30 cellular contexts compared by ENCODE assay signal in the genomic region with DNA sequence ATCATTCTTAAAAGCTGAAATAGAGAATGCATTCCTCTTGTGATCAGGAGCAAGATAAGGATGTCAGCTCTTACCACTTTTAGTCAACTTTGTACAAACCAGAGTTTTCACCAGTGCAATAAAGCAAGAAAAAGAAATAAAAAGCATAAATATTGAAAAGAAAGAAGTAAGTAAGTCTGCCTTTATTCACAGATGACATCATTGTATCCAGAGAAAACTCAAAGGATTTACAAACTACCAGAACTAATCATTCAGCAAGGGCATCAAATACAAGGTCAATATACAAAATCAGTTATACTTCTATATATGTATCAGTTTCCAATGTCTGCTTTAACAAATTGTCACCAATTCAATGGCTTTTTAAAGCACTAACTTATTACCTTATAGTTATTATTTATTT. TPM values are rescaled to one million over a fixed set of nuclear protein-coding genes. Genes with fewer than 3 reads are reported as not detected.
"Had no signal": no experiment of that assay in that cellular context is flagged by ENCODE, and none has a peak within 500 bp of the region (broad histone marks: within the 10 kb centered on the region; RNA-seq: fewer than 3 reads in every experiment).

No MANE protein-coding gene starts in this region.

- DNase-seq: stimulated activated CD4-positive, alpha-beta T cell treated with anti-CD3 and anti-CD28 coated beads, Interleukin-2, amount 100 ng/mL, for 48 hours; stimulated activated CD4-positive, alpha-beta T cell treated with anti-CD3 and anti-CD28 coated beads, Interleukin-4, amount 100 ng/mL, for 1 hour; stimulated activated CD4-positive, alpha-beta T cell treated with anti-CD3 and anti-CD28 coated beads, Interleukin-4, amount 100 ng/mL, for 24 hours; stimulated activated CD4-positive, alpha-beta T cell treated with anti-CD3 and anti-CD28 coated beads, Interleukin-4, amount 100 ng/mL, for 4 hours; stimulated activated CD8-positive, alpha-beta memory T cell treated with anti-CD3 and anti-CD28 coated beads, Interleukin-4, amount 100 ng/mL, for 48 hours; stimulated activated naive B cell treated with anti-CD40 and anti-IgM and Interleukin-4, amounts not matched to agents 10 μg/mL and 1 μg/mL and 100 μg/mL, for 72 hours; stimulated activated naive CD4-positive, alpha-beta T cell; stimulated activated naive CD4-positive, alpha-beta T cell treated with Interleukin-2 at 50 U/mL for 16 hours; stimulated activated naive CD8-positive, alpha-beta T cell treated with anti-CD3 and anti-CD28 coated beads, Interleukin-15, amount 100 ng/mL, for 72 hours; stimulated activated naive CD8-positive, alpha-beta T cell treated with anti-CD3 and anti-CD28 coated beads, Interleukin-15, Interleukin-2, amounts not matched to agents 100 U/mL and 50 U/mL, for 24 hours; stomach; substantia nigra; testis; thyroid gland; tibial artery; transverse colon; upper lobe of left lung; upper lobe of right lung; uterus had no signal

- H3K4me3 ChIP-seq: stomach, suprapubic skin, testis, thoracic aorta, thyroid gland, tibial artery, tibial nerve, transverse colon, upper lobe of left lung, upper lobe of right lung, uterus, vagina had no signal

- H3K9me3 ChIP-seq: stomach, suprapubic skin, testis, thoracic aorta, thyroid gland, tibial artery, tibial nerve, transverse colon, upper lobe of left lung, upper lobe of right lung, uterus, vagina had no signal

- FAIRE-seq: urothelium cell line had no signal

- H3K27ac Mint-ChIP-seq: stimulated activated effector memory CD8-positive, alpha-beta T cell treated with anti-CD3 and anti-CD28 coated beads, Interleukin-12 subunit alpha, Interleukin-12 subunit beta, amount 100 ng/mL, for 72 hours; stimulated activated memory B cell treated with anti-CD40 and anti-IgM and Interleukin-4, amounts not matched to agents 10 μg/mL and 1 μg/mL and 100 μg/mL, for 72 hours; stimulated activated naive B cell treated with anti-CD40 and anti-IgM and Interleukin-4, amounts not matched to agents 10 μg/mL and 1 μg/mL and 100 μg/mL, for 72 hours; stimulated activated naive CD8-positive, alpha-beta T cell treated with anti-CD3 and anti-CD28 coated beads, Interleukin-15, amount 100 ng/mL, for 72 hours; stimulated activated naive CD8-positive, alpha-beta T cell treated with anti-CD3 and anti-CD28 coated beads, Interleukin-15, Interleukin-2, amounts not matched to agents 100 ng/mL and 50 ng/mL, for 24 hours; type B pancreatic cell had no signal

- H3K4me1 ChIP-seq: suprapubic skin, testis, upper lobe of right lung, uterus, vagina had no signal

- ATAC-seq: stimulated activated effector memory CD8-positive, alpha-beta T cell treated with anti-CD3 and anti-CD28 coated beads, Interleukin-12 subunit alpha, Interleukin-12 subunit beta, amount 100 ng/mL, for 72 hours; stimulated activated memory B cell treated with anti-CD40 and anti-IgM and Interleukin-4, amounts not matched to agents 10 μg/mL and 1 μg/mL and 100 μg/mL, for 72 hours; stimulated activated naive B cell treated with anti-CD40 and anti-IgM and Interleukin-4, amounts not matched to agents 10 μg/mL and 1 μg/mL and 100 μg/mL, for 72 hours; stimulated activated naive CD8-positive, alpha-beta T cell treated with anti-CD3 and anti-CD28 coated beads, Interleukin-15, amount 100 ng/mL, for 72 hours; stimulated activated naive CD8-positive, alpha-beta T cell treated with anti-CD3 and anti-CD28 coated beads, Interleukin-15, Interleukin-2, amounts not matched to agents 100 U/mL and 50 U/mL, for 24 hours; upper lobe of right lung had no signal

- H3K36me3 Mint-ChIP-seq: stimulated activated memory B cell treated with anti-CD40 and anti-IgM and Interleukin-4, amounts not matched to agents 10 μg/mL and 1 μg/mL and 100 μg/mL, for 72 hours; stimulated activated naive B cell treated with anti-CD40 and anti-IgM and Interleukin-4, amounts not matched to agents 10 μg/mL and 1 μg/mL and 100 μg/mL, for 72 hours; type B pancreatic cell had no signal

- H3K27ac ChIP-seq: stomach, suprapubic skin, testis, thoracic aorta, thyroid gland, tibial artery, tibial nerve, transverse colon, upper lobe of left lung, upper lobe of right lung, uterus, vagina had no signal

- H3K9me3 Mint-ChIP-seq: stimulated activated effector memory CD8-positive, alpha-beta T cell treated with anti-CD3 and anti-CD28 coated beads, Interleukin-12 subunit alpha, Interleukin-12 subunit beta, amount 100 ng/mL, for 72 hours; stimulated activated memory B cell treated with anti-CD40 and anti-IgM and Interleukin-4, amounts not matched to agents 10 μg/mL and 1 μg/mL and 100 μg/mL, for 72 hours; stimulated activated naive B cell treated with anti-CD40 and anti-IgM and Interleukin-4, amounts not matched to agents 10 μg/mL and 1 μg/mL and 100 μg/mL, for 72 hours; stimulated activated naive CD8-positive, alpha-beta T cell treated with anti-CD3 and anti-CD28 coated beads, Interleukin-15, amount 100 ng/mL, for 72 hours; stimulated activated naive CD8-positive, alpha-beta T cell treated with anti-CD3 and anti-CD28 coated beads, Interleukin-15, Interleukin-2, amounts not matched to agents 100 ng/mL and 50 ng/mL, for 24 hours; type B pancreatic cell had no signal

- H3K27me3 ChIP-seq: suprapubic skin, testis, thyroid gland, tibial nerve, transverse colon, upper lobe of left lung, upper lobe of right lung, uterus, vagina had no signal

- H3K27me3 Mint-ChIP-seq: stimulated activated memory B cell treated with anti-CD40 and anti-IgM and Interleukin-4, amounts not matched to agents 10 μg/mL and 1 μg/mL and 100 μg/mL, for 72 hours; stimulated activated naive B cell treated with anti-CD40 and anti-IgM and Interleukin-4, amounts not matched to agents 10 μg/mL and 1 μg/mL and 100 μg/mL, for 72 hours; stimulated activated naive CD8-positive, alpha-beta T cell treated with anti-CD3 and anti-CD28 coated beads, Interleukin-15, Interleukin-2, amounts not matched to agents 100 ng/mL and 50 ng/mL, for 24 hours had no signal

- H3K4me3 Mint-ChIP-seq: stimulated activated effector memory CD8-positive, alpha-beta T cell treated with anti-CD3 and anti-CD28 coated beads, Interleukin-12 subunit alpha, Interleukin-12 subunit beta, amount 100 ng/mL, for 72 hours; stimulated activated memory B cell treated with anti-CD40 and anti-IgM and Interleukin-4, amounts not matched to agents 10 μg/mL and 1 μg/mL and 100 μg/mL, for 72 hours; stimulated activated naive B cell treated with anti-CD40 and anti-IgM and Interleukin-4, amounts not matched to agents 10 μg/mL and 1 μg/mL and 100 μg/mL, for 72 hours; stimulated activated naive CD8-positive, alpha-beta T cell treated with anti-CD3 and anti-CD28 coated beads, Interleukin-15, amount 100 ng/mL, for 72 hours; stimulated activated naive CD8-positive, alpha-beta T cell treated with anti-CD3 and anti-CD28 coated beads, Interleukin-15, Interleukin-2, amounts not matched to agents 100 ng/mL and 50 ng/mL, for 24 hours; type B pancreatic cell had no signal

- H3K36me3 ChIP-seq: stomach, suprapubic skin, thoracic aorta, thyroid gland, tibial artery, tibial nerve, transverse colon, upper lobe of left lung, upper lobe of right lung, uterus, vagina had no signal

RNA-seq across cellular contexts. Expression of a gene that starts 13.4 kb away (rescaled TPM):
- total RNA-seq: thoracic aorta, transverse colon, vagina had no signal

RNA-seq across cellular contexts. Expression of a gene that starts 38.4 kb away (rescaled TPM):
- total RNA-seq: subcutaneous adipose tissue, suprapubic skin, ureter, vagina had no signal
